In genomic region chr6:16576391-16577368, GRCh38 we compare ENCODE assay signal across 10 cellular contexts.
DNase-seq lines count a peak whose midpoint lies in the region; ATAC-seq lines count a peak whose summit lies in the region.
"Had no signal": no experiment of that assay in that cellular context is flagged by ENCODE, and none has a peak within 500 bp of the region (broad histone marks: within the 10 kb centered on the region; RNA-seq: fewer than 3 reads in every experiment).

No MANE protein-coding gene starts in this region.

- DNase-seq in glomerular visceral epithelial cell (ENCODE audit: extremely low spot score) = peak; percentile 8
- no peak for DNase-seq in activated CD8-positive, alpha-beta memory T cell treated with anti-CD3 and anti-CD28 coated beads, Interleukin-2, amount 50 U/mL, for 4 hours
- DNase-seq in HuH-7.5 (ENCODE audit: low spot score) = no peak
- no peak for DNase-seq in stimulated activated CD4-positive, alpha-beta T cell treated with anti-CD3 and anti-CD28 coated beads, Interleukin-4, amount 100 ng/mL, for 4 hours
- no peak for DNase-seq in central memory CD4-positive, alpha-beta T cell
- DNase-seq: left cardiac atrium, NCI-H1105 had no signal

- ATAC-seq in GM18499 (IDR thresholded peaks at IDR 0.05; ENCODE audit: insufficient read depth, unreplicated experiment) = peak; percentile 84
- ATAC-seq in GM21529 (IDR thresholded peaks at IDR 0.05; ENCODE audit: unreplicated experiment) = peak; percentile 98
- ATAC-seq in HG03460 (IDR thresholded peaks at IDR 0.05; ENCODE audit: unreplicated experiment) = peak; percentile 97
- ATAC-seq: left cardiac atrium had no signal
